8 cellular contexts compared by ENCODE assay signal in genomic region chr19:18194554-18195238, GRCh38. TPM values are rescaled to one million over a fixed set of nuclear protein-coding genes. Genes with fewer than 3 reads are reported as not detected.
DNase-seq lines count a peak whose midpoint lies in the region; ATAC-seq and TF ChIP-seq lines count a peak whose summit lies in the region.

No MANE protein-coding gene starts in this region.

- no peak for TF ChIP-seq RAD21 in IMR-90 (IDR thresholded peaks at IDR 0.05; ENCODE audit: low read length)

- H3K23ac ChIP-seq in IMR-90 (ENCODE audit: low read depth, low read length), result no peak overlapping the region; the same call in 1 of the 2 replicates

- CTCF ChIA-PET in IMR-90 (lab: Yijun Ruan, JAX), result no interaction called here

- peaks cover 12% of the 10 kb centered on the region for H3K4me1 ChIP-seq in BE2C
- peaks cover 8% of the 10 kb centered on the region for H3K4me1 ChIP-seq in IMR-90 (ENCODE audit: control insufficient read depth, insufficient read depth, low read length)
- H3K4me1 ChIP-seq in stomach smooth muscle (ENCODE audit: control insufficient read depth, insufficient read depth, low read length), result peaks cover 27% of the 10 kb centered on the region

- H3K56ac ChIP-seq in IMR-90 (ENCODE audit: extremely low read depth, insufficient read depth, low read length), result no peak overlapping the region

- peaks cover 8% of the 10 kb centered on the region; the same call in 1 of the 2 replicates for H3K9me1 ChIP-seq in IMR-90 (ENCODE audit: insufficient read depth, low read length)

- peaks cover 8% of the 10 kb centered on the region for H4K20me1 ChIP-seq in IMR-90 (ENCODE audit: insufficient read depth, low read length)

- in situ Hi-C loops in IMR-90 (cut with MboI; ENCODE audit: low sequenced_read_pairs), result loop anchor here (5.0 to 10.0 kb wide), 3 partner anchors 48 to 220 kb away; partner anchors contain the start of genes LSM4 and SSBP4

- no peak overlapping the region for H4K91ac ChIP-seq in IMR-90 (ENCODE audit: insufficient read depth, low read depth, low read length)

- H3K27ac ChIP-seq in IMR-90 (ENCODE audit: insufficient read depth, low read length) (no peak overlapping the region), stomach smooth muscle (ENCODE audit: low read length) (peak overlapping the region; percentile 97)

- H3K4me3 ChIP-seq in BE2C (ENCODE audit: low read depth, low read length) (peak overlapping the region; percentile 83), IMR-90 (ENCODE audit: insufficient read depth, low read depth, low read length) (no peak overlapping the region; the same call in 1 of the 2 replicates), stomach smooth muscle (ENCODE audit: low read length in 2 of 2) (peak overlapping the region; percentile 81 to 83)

- H2AFZ ChIP-seq in IMR-90 (replicated peaks; ENCODE audit: low read length, poor library complexity), result peak overlapping the region; percentile 84

- H3K4me2 ChIP-seq in IMR-90 (ENCODE audit: low read depth, low read length), result peak overlapping the region; percentile 90; the same call in 1 of the 2 replicates

- DNase-seq in BE2C (peak; percentile 78), IMR-90 (peak; percentile 34), iPS-NIHi11 (ENCODE audit: low spot score) (peak; percentile 84), epidermal melanocyte (ENCODE audit: insufficient read length, low spot score) (no peak)
- peak; percentile 3 for DNase-seq in activated naive CD4-positive, alpha-beta T cell treated with Interleukin-2 at 50 U/mL for 16 hours

- H2BK20ac ChIP-seq in IMR-90 (ENCODE audit: low read depth, low read length), result no peak overlapping the region

- no peak for TF ChIP-seq POLR2A in IMR-90 (IDR thresholded peaks at IDR 0.05; ENCODE audit: low read depth, low read length)

- H3K14ac ChIP-seq in IMR-90 (replicated peaks; ENCODE audit: low read depth, low read length), result no peak overlapping the region

- no peak overlapping the region for H3K18ac ChIP-seq in IMR-90 (ENCODE audit: low read depth, low read length)

- H3K9ac ChIP-seq in IMR-90 (ENCODE audit: low read depth, low read length) (no peak overlapping the region), stomach smooth muscle (ENCODE audit: low read length in 2 of 2) (peak overlapping the region; percentile 82 to 89)

- POLR2A ChIA-PET in IMR-90 (lab: Charles Lee; ENCODE audit: unreplicated experiment), result no interaction called here

- H2BK5ac ChIP-seq in IMR-90 (ENCODE audit: low read depth, low read length, poor library complexity, severe bottlenecking), result no peak overlapping the region

- H4K5ac ChIP-seq in IMR-90 (ENCODE audit: low read depth, low read length), result no peak overlapping the region; the same call in 1 of the 2 replicates

- intact Hi-C loops in IMR-90 (cut with micrococcal nuclease), result no loop called here

- no peak overlapping the region for H2BK120ac ChIP-seq in IMR-90 (ENCODE audit: low read depth, low read length)

- no peak overlapping the region for H2BK15ac ChIP-seq in IMR-90 (ENCODE audit: low read depth, low read length)

- TF ChIP-seq CTCF in BE2C (IDR thresholded peaks at IDR 0.05; ENCODE audit: low read depth, low read length), result no peak
- no peak for TF ChIP-seq CTCF in IMR-90 (conservative IDR thresholded peaks at IDR 0.05; ENCODE audit: low read depth, low read length)

- no peak overlapping the region for H3K4ac ChIP-seq in IMR-90 (ENCODE audit: low read depth, low read length)

- H3K27me3 ChIP-seq in BE2C, result no peaks in the 10 kb centered on the region
- no peaks in the 10 kb centered on the region for H3K27me3 ChIP-seq in IMR-90 (ENCODE audit: control insufficient read depth, insufficient read depth, low read length)
- H3K27me3 ChIP-seq in stomach smooth muscle (ENCODE audit: control insufficient read depth in 1 of 2, insufficient read depth in 2 of 2, low read length in 2 of 2), result no peaks in the 10 kb centered on the region

- no peak for ATAC-seq in IMR-90 (ENCODE audit: low read depth)
- no peak for ATAC-seq in HG03571 (IDR thresholded peaks at IDR 0.05; ENCODE audit: unreplicated experiment)
- no peak for ATAC-seq in HG03097 (IDR thresholded peaks at IDR 0.05; ENCODE audit: low FRiP score, unreplicated experiment)

- dilution Hi-C loops in IMR-90 (cut with HindIII; ENCODE audit: low sequenced_read_pairs, unreplicated experiment), result no loop called here

- peak overlapping the region in 1 of 2 experiments; percentile 57; a peak in 1 of 4 replicates for H4K8ac ChIP-seq in IMR-90 (ENCODE audit: low read depth in 2 of 2, low read length in 2 of 2)

- H3K36me3 ChIP-seq in BE2C, result peaks cover 15% of the 10 kb centered on the region
- peaks cover 25% of the 10 kb centered on the region for H3K36me3 ChIP-seq in IMR-90 (ENCODE audit: control insufficient read depth, insufficient read depth, low read length)
- peaks cover 8 to 26% of the 10 kb centered on the region in 2 donors for H3K36me3 ChIP-seq in stomach smooth muscle (ENCODE audit: control insufficient read depth in 2 of 2, insufficient read depth in 2 of 2, low read length in 2 of 2)

- BruUV-seq in IMR-90 (replicated peaks; lab: Mats Ljungman, UMichigan), result no TSS peak

- peak overlapping the region; percentile 71; the same call in 1 of the 2 replicates for H2AK5ac ChIP-seq in IMR-90 (ENCODE audit: low read depth, low read length)

- peak overlapping the region; percentile 79 for H2AK9ac ChIP-seq in IMR-90 (replicated peaks; ENCODE audit: low read depth, low read length, poor library complexity)

- 68% methylated on average over 3 of the region's 27 CpGs; no CpG with 5 or more reads in 1 of the 2 experiments for WGBS in IMR-90 (ENCODE audit: extremely low coverage in 2 of 2, insufficient read length in 1 of 2), 2 experiments

- H3K9me3 ChIP-seq in BE2C (no peaks in the 10 kb centered on the region), IMR-90 (ENCODE audit: control insufficient read depth, insufficient read depth, low read length) (no peaks in the 10 kb centered on the region), stomach smooth muscle (ENCODE audit: control insufficient read depth in 2 of 2, low read length in 2 of 2) (no peaks in the 10 kb centered on the region)

- H3K79me1 ChIP-seq in IMR-90 (ENCODE audit: low read depth in 1 of 2, low read length in 2 of 2), result peaks cover 7 to 15% of the 10 kb centered on the region in 2 experiments; a peak in 3 of 4 replicates

TF ChIP-seq in IMR-90, 13 proteins besides CTCF, POLR2A, EP300 and RAD21 (continues in another document):
- TF ChIP-seq MAZ (IDR thresholded peaks at IDR 0.05; ENCODE audit: borderline replicate concordance, low read depth, low read length) (no peak; the same call in 1 of the 2 replicates), USF2 (IDR thresholded peaks at IDR 0.05; ENCODE audit: low read depth, low read length) (no peak), NFE2L2 (IDR thresholded peaks at IDR 0.05; ENCODE audit: low read depth, low read length) (no peak), FOS (IDR thresholded peaks at IDR 0.05; ENCODE audit: low read depth, low read length) (no peak), RCOR1 (IDR thresholded peaks at IDR 0.05; ENCODE audit: insufficient replicate concordance, low read length) (no peak), SMC3 (IDR thresholded peaks at IDR 0.05; ENCODE audit: low read depth, low read length) (no peak), MXI1 (IDR thresholded peaks at IDR 0.05; ENCODE audit: borderline replicate concordance, low read depth, low read length) (no peak), CEBPB (IDR thresholded peaks at IDR 0.05; ENCODE audit: low read depth, low read length) (no peak), BHLHE40 (IDR thresholded peaks at IDR 0.05; ENCODE audit: low read depth, low read length) (no peak)

RNA-seq across cellular contexts. Expression of gene MPV17L2, which starts 1.7 kb away (rescaled TPM):
- polyA plus RNA-seq in BE2C (2012; ENCODE audit: insufficient read depth, insufficient read length, low read depth), result 62.0 TPM
- total RNA-seq in IMR-90 (2012; rRNA removed), result 7.2 TPM in 2 replicates
- 19.5 and 22.5 TPM in 2 replicates for polyA plus RNA-seq in IMR-90 (2012; rRNA removed)
- polyA plus RNA-seq in IMR-90 (2012; cell fraction: cytosol; rRNA removed), result 17.4 and 27.3 TPM in 2 replicates
- polyA plus RNA-seq in IMR-90 (2012; cell fraction: nucleus; rRNA removed; ENCODE audit: low replicate concordance), result 3.9 and 10.3 TPM in 2 replicates

RNA-seq across cellular contexts. Expression of gene RAB3A, which starts 9.1 kb away (rescaled TPM):
- 137 TPM for polyA plus RNA-seq in BE2C (2012; ENCODE audit: insufficient read depth, insufficient read length, low read depth)
- 2.8 and 3.0 TPM in 2 replicates for total RNA-seq in IMR-90 (2012; rRNA removed)
- polyA plus RNA-seq in IMR-90 (2012; rRNA removed), result 13.4 and 13.6 TPM in 2 replicates
- 8.6 and 29.3 TPM in 2 replicates for polyA plus RNA-seq in IMR-90 (2012; cell fraction: cytosol; rRNA removed)
- 35.0 and 55.7 TPM in 2 replicates for polyA plus RNA-seq in IMR-90 (2012; cell fraction: nucleus; rRNA removed; ENCODE audit: low replicate concordance)

RNA-seq across cellular contexts. Expression of gene IFI30, which starts 21.1 kb away (rescaled TPM):
- polyA plus RNA-seq in BE2C (2012; ENCODE audit: insufficient read depth, insufficient read length, low read depth), result 12.4 TPM
- 1.1 and 2.3 TPM in 2 replicates for total RNA-seq in IMR-90 (2012; rRNA removed)
- polyA plus RNA-seq in IMR-90 (2012; rRNA removed), result 2.3 and 4.0 TPM in 2 replicates
- polyA plus RNA-seq in IMR-90 (2012; cell fraction: cytosol; rRNA removed), result 3.1 TPM in 1 of 2 replicates, not detected in the other
- polyA plus RNA-seq in IMR-90 (2012; cell fraction: nucleus; rRNA removed; ENCODE audit: low replicate concordance), result 1.6 and 2.1 TPM in 2 replicates

RNA-seq across cellular contexts. Expression of gene PDE4C, which starts 31.5 kb away (rescaled TPM):
- polyA plus RNA-seq in BE2C (2012; ENCODE audit: insufficient read depth, insufficient read length, low read depth), result 7.3 TPM
- 0.18 TPM in 1 of 2 replicates, not detected in the other for total RNA-seq in IMR-90 (2012; rRNA removed)
- 0.22 and 0.24 TPM in 2 replicates for polyA plus RNA-seq in IMR-90 (2012; rRNA removed)
- polyA plus RNA-seq in IMR-90 (2012; cell fraction: cytosol; rRNA removed), result 0.30 and 0.40 TPM in 2 replicates
- polyA plus RNA-seq in IMR-90 (2012; cell fraction: nucleus; rRNA removed; ENCODE audit: low replicate concordance), result 3.4 and 5.3 TPM in 2 replicates

RNA-seq across cellular contexts. Expression of gene PIK3R2, which starts 41.7 kb away (rescaled TPM):
- 181 TPM for polyA plus RNA-seq in BE2C (2012; ENCODE audit: insufficient read depth, insufficient read length, low read depth)
- total RNA-seq in IMR-90 (2012; rRNA removed), result 8.9 and 12.2 TPM in 2 replicates
- 25.1 and 27.7 TPM in 2 replicates for polyA plus RNA-seq in IMR-90 (2012; rRNA removed)
- 2.4 and 27.9 TPM in 2 replicates for polyA plus RNA-seq in IMR-90 (2012; cell fraction: cytosol; rRNA removed)
- polyA plus RNA-seq in IMR-90 (2012; cell fraction: nucleus; rRNA removed; ENCODE audit: low replicate concordance), result 33.3 and 53.0 TPM in 2 replicates
